In the genomic region with DNA sequence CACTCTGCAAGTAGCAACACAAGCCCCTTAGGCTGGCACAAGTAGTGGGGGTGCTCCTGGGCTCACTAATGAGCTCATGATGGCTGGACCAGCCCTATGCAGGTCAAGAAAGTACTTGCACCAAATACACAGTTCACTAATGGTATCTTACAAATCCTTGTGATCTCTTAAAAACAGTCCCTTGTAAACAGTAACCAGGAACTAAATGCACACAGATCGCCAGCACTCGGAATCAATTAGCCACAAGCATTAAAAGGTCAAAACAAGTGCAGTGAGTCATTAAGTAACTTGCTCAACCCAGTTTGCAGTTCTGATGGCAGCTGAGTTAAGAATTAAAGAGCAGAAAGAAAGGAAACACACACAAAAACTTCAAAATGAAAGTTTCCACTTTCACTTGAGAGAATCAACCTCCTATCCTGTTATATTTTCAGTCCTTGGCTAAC, we compare ENCODE assay signal across 1 cellular context.
TF ChIP-seq lines count a peak whose summit lies in the region.

No MANE protein-coding gene starts in this region.

TF ChIP-seq in HCT116, 20 proteins besides CTCF, POLR2A, EP300 and RAD21 (continued from another document):
- TF ChIP-seq EZH2 (IDR thresholded peaks at IDR 0.05), result no peak
- peak; percentile 77 for TF ChIP-seq FOSL1 (IDR thresholded peaks at IDR 0.05; ENCODE audit: low read depth)
- TF ChIP-seq SIN3A (IDR thresholded peaks at IDR 0.05; ENCODE audit: low read depth), result no peak
- no peak for TF ChIP-seq EGR1 (IDR thresholded peaks at IDR 0.05; ENCODE audit: low read depth)
- peak; percentile 74 for TF ChIP-seq JUND (IDR thresholded peaks at IDR 0.05)
- TF ChIP-seq ELF1 (IDR thresholded peaks at IDR 0.05; ENCODE audit: borderline replicate concordance, low read depth), result no peak
